ENCODE assay signal across 16 cellular contexts in genomic region chr13:80665792-80666333, GRCh38.
DNase-seq lines count a peak whose midpoint lies in the region; ATAC-seq, FAIRE-seq and TF ChIP-seq lines count a peak whose summit lies in the region.
"Had no signal": no experiment of that assay in that cellular context is flagged by ENCODE, and none has a peak within 500 bp of the region (broad histone marks: within the 10 kb centered on the region; RNA-seq: fewer than 3 reads in every experiment).

No MANE protein-coding gene starts in this region.

- no peak overlapping the region for H3K18ac ChIP-seq in neuronal stem cell (ENCODE audit: low read length)

- H2AK5ac ChIP-seq in neuronal stem cell (ENCODE audit: low read depth, low read length) = no peak overlapping the region

- H3K9me3 Mint-ChIP-seq in GM23338 (no peaks in the 10 kb centered on the region), astrocyte (ENCODE audit: unreplicated experiment) (no peaks in the 10 kb centered on the region)

- H3K4me2 ChIP-seq in GM23338 (no peak overlapping the region), astrocyte (ENCODE audit: low read length) (no peak overlapping the region), neuronal stem cell (ENCODE audit: insufficient read depth, low read length, poor library complexity, severe bottlenecking) (no peak overlapping the region)
- H3K4me2 ChIP-seq: PC-9 had no signal

- H3K4me3 Mint-ChIP-seq in GM23338 (no peak overlapping the region), astrocyte (ENCODE audit: unreplicated experiment) (no peak overlapping the region)

- no peaks in the 10 kb centered on the region for H3K27me3 ChIP-seq in GM23338 (ENCODE audit: insufficient read depth)
- no peaks in the 10 kb centered on the region for H3K27me3 ChIP-seq in astrocyte (ENCODE audit: insufficient read depth, low read length)
- no peaks in the 10 kb centered on the region for H3K27me3 ChIP-seq in foreskin keratinocyte
- no peaks in the 10 kb centered on the region for H3K27me3 ChIP-seq in neuronal stem cell (ENCODE audit: control insufficient read depth in 3 of 3, insufficient read depth in 3 of 3, low read depth in 1 of 3, low read length in 3 of 3)

- FAIRE-seq in astrocyte (lab: Jason Lieb, UNC) = no peak

- no peak overlapping the region for H3K4ac ChIP-seq in neuronal stem cell (ENCODE audit: low read length)

- H3K27ac ChIP-seq in GM23338 (ENCODE audit: low read depth) (no peak overlapping the region), astrocyte (ENCODE audit: low read depth, low read length) (no peak overlapping the region), foreskin keratinocyte (no peak overlapping the region), neuronal stem cell (replicated peaks; ENCODE audit: low read length) (no peak overlapping the region), substantia nigra (ENCODE audit: low read depth, low read length, poor library complexity, severe bottlenecking) (no peak overlapping the region)
- H3K27ac ChIP-seq: PC-9, RWPE1, SJSA1 had no signal

- H2BK12ac ChIP-seq in neuronal stem cell (ENCODE audit: low read length) = no peak overlapping the region

- H3K36me3 Mint-ChIP-seq in GM23338 (ENCODE audit: low read depth) (no peaks in the 10 kb centered on the region), astrocyte (ENCODE audit: low read depth, unreplicated experiment) (no peaks in the 10 kb centered on the region)

- no peak overlapping the region for H2BK15ac ChIP-seq in neuronal stem cell (ENCODE audit: low read length)

- no peak overlapping the region for H4K91ac ChIP-seq in neuronal stem cell (ENCODE audit: low read depth, low read length, poor library complexity)

- H2AFZ ChIP-seq in GM23338 = peak overlapping the region; percentile 67
- no peak overlapping the region for H2AFZ ChIP-seq in astrocyte (ENCODE audit: low read depth, low read length)
- H2AFZ ChIP-seq in neuronal stem cell (ENCODE audit: low read length) = peak overlapping the region; percentile 64
- H2AFZ ChIP-seq: PC-9 had no signal

- no peaks in the 10 kb centered on the region for H3K4me1 ChIP-seq in GM23338 (ENCODE audit: insufficient read depth)
- H3K4me1 ChIP-seq in astrocyte (ENCODE audit: insufficient read depth, low read length) = peaks cover 7% of the 10 kb centered on the region
- no peaks in the 10 kb centered on the region for H3K4me1 ChIP-seq in foreskin keratinocyte
- H3K4me1 ChIP-seq in neuronal stem cell (ENCODE audit: control insufficient read depth in 2 of 2, insufficient read depth in 1 of 2, low read depth in 1 of 2, low read length in 2 of 2) = no peaks in the 10 kb centered on the region
- H3K4me1 ChIP-seq: SJSA1 had no signal

- no peak overlapping the region for H2BK5ac ChIP-seq in neuronal stem cell (ENCODE audit: low read length)

- H3K36me3 ChIP-seq in GM23338 (ENCODE audit: insufficient read depth) (no peaks in the 10 kb centered on the region), astrocyte (ENCODE audit: insufficient read depth, low read length) (no peaks in the 10 kb centered on the region), neuronal stem cell (replicated peaks in 1 of 2; ENCODE audit: control insufficient read depth in 2 of 2, insufficient read depth in 2 of 2, low read length in 2 of 2) (no peaks in the 10 kb centered on the region)
- H3K36me3 ChIP-seq: SJSA1 had no signal

- no peaks in the 10 kb centered on the region for H3K9me2 ChIP-seq in GM23338 (ENCODE audit: insufficient read depth)

- H3K9me3 ChIP-seq in astrocyte (ENCODE audit: insufficient read depth, low read depth, low read length) (no peaks in the 10 kb centered on the region), neuronal stem cell (replicated peaks in 1 of 2; ENCODE audit: control insufficient read depth in 2 of 2, insufficient read depth in 1 of 2, low read depth in 1 of 2, low read length in 2 of 2) (peaks cover 0 to 21% of the 10 kb centered on the region in 2 donors)
- H3K9me3 ChIP-seq: SJSA1 had no signal

- no peak overlapping the region for H2BK120ac ChIP-seq in neuronal stem cell (ENCODE audit: low read depth, low read length)

- H3K27me3 Mint-ChIP-seq in GM23338 (ENCODE audit: insufficient read depth, low read depth, poor library complexity) (no peaks in the 10 kb centered on the region), astrocyte (ENCODE audit: low read depth, unreplicated experiment) (no peaks in the 10 kb centered on the region)

- no peak overlapping the region for H3K23ac ChIP-seq in neuronal stem cell (ENCODE audit: low read depth, low read length, poor library complexity)

- H3K79me1 ChIP-seq in neuronal stem cell (ENCODE audit: low read depth, low read length) = no peaks in the 10 kb centered on the region

- no peaks in the 10 kb centered on the region for H4K20me1 ChIP-seq in GM23338 (replicated peaks; ENCODE audit: insufficient read depth)
- H4K20me1 ChIP-seq in astrocyte (ENCODE audit: insufficient read depth, low read length) = no peaks in the 10 kb centered on the region

- no peak overlapping the region for H3K14ac ChIP-seq in neuronal stem cell (ENCODE audit: low read length)

- peaks cover 12% of the 10 kb centered on the region; the same call in 2 of the 3 replicates for H3K4me1 Mint-ChIP-seq in GM23338
- peaks cover 12% of the 10 kb centered on the region for H3K4me1 Mint-ChIP-seq in astrocyte (ENCODE audit: low read depth, unreplicated experiment)

- ATAC-seq in GM23338 (peak; percentile 35; the same call in 1 of the 3 replicates), foreskin keratinocyte (peak; percentile 67), esophagus mucosa (no peak)

- H4K8ac ChIP-seq in neuronal stem cell (ENCODE audit: low read depth, low read length) = no peak overlapping the region

- TF ChIP-seq CTCF in GM23338 (conservative IDR thresholded peaks at IDR 0.05; ENCODE audit: low read depth in 2 of 2) (no peak), astrocyte (IDR thresholded peaks at IDR 0.05; ENCODE audit: insufficient read depth, low read depth, low read length) (no peak), foreskin keratinocyte (conservative IDR thresholded peaks at IDR 0.05) (no peak)

- DNase-seq in GM23338 (ENCODE audit: low spot score) (peak; percentile 1), astrocyte (ENCODE audit: low read depth) (no peak), foreskin keratinocyte (peak; percentile 4 to 41), neuronal stem cell (ENCODE audit: low spot score) (no peak), hippocampal formation (lab: John Stamatoyannopoulos, UW) (no peak), substantia nigra (lab: John Stamatoyannopoulos, UW) (no peak)
- DNase-seq: AML-193, GF-D8, KBM-7, NCI-H187, NCI-H2227 treated with DMSO at 0.1 percent for 48 hours, NCI-H526, PC-9 had no signal

- H3K79me2 ChIP-seq in GM23338 (replicated peaks; ENCODE audit: insufficient read depth) (no peaks in the 10 kb centered on the region), astrocyte (ENCODE audit: insufficient read depth, low read length) (no peaks in the 10 kb centered on the region)

- no peak overlapping the region for H3K4me3 ChIP-seq in GM23338
- H3K4me3 ChIP-seq in astrocyte (ENCODE audit: insufficient read depth, low read depth, low read length) = no peak overlapping the region
- H3K4me3 ChIP-seq in neuronal stem cell (ENCODE audit: low read length in 2 of 2) = no peak overlapping the region
- H3K4me3 ChIP-seq: PC-9, SJSA1 had no signal

- no peaks in the 10 kb centered on the region for H3F3A ChIP-seq in GM23338 (replicated peaks; ENCODE audit: low read depth)

- no CpG with 5 or more reads among the region's 3 CpGs for WGBS in neuronal stem cell (ENCODE audit: extremely low coverage in 2 of 2, insufficient read length in 2 of 2, insufficient replicate concordance in 1 of 2), 2 donors

- H3K27ac Mint-ChIP-seq in GM23338 (no peak overlapping the region), astrocyte (ENCODE audit: unreplicated experiment) (peak overlapping the region; percentile 10)

- H3K9ac ChIP-seq in astrocyte (ENCODE audit: low read length) = no peak overlapping the region
- no peak overlapping the region for H3K9ac ChIP-seq in neuronal stem cell (ENCODE audit: low read depth, low read length, poor library complexity)

TF ChIP-seq in GM23338, 12 proteins besides CTCF, POLR2A, EP300 and RAD21 (continues in another document):
- TF ChIP-seq, protein P1, sequence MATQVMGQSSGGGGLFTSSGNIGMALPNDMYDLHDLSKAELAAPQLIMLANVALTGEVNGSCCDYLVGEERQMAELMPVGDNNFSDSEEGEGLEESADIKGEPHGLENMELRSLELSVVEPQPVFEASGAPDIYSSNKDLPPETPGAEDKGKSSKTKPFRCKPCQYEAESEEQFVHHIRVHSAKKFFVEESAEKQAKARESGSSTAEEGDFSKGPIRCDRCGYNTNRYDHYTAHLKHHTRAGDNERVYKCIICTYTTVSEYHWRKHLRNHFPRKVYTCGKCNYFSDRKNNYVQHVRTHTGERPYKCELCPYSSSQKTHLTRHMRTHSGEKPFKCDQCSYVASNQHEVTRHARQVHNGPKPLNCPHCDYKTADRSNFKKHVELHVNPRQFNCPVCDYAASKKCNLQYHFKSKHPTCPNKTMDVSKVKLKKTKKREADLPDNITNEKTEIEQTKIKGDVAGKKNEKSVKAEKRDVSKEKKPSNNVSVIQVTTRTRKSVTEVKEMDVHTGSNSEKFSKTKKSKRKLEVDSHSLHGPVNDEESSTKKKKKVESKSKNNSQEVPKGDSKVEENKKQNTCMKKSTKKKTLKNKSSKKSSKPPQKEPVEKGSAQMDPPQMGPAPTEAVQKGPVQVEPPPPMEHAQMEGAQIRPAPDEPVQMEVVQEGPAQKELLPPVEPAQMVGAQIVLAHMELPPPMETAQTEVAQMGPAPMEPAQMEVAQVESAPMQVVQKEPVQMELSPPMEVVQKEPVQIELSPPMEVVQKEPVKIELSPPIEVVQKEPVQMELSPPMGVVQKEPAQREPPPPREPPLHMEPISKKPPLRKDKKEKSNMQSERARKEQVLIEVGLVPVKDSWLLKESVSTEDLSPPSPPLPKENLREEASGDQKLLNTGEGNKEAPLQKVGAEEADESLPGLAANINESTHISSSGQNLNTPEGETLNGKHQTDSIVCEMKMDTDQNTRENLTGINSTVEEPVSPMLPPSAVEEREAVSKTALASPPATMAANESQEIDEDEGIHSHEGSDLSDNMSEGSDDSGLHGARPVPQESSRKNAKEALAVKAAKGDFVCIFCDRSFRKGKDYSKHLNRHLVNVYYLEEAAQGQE (IDR thresholded peaks at IDR 0.05; ENCODE audit: unreplicated experiment) = no peak
- TF ChIP-seq NANOG (IDR thresholded peaks at IDR 0.05; ENCODE audit: borderline replicate concordance) = no peak

Comparison
In these comparisons a context has a peak if more than half of its experiments do, and no peak if none do; other contexts are left out.
1. DNase-seq: peak in GM23338 (single experiment) and foreskin keratinocyte (2 of 2); none in astrocyte (single experiment), neuronal stem cell (single experiment), hippocampal formation (0 of 2) and substantia nigra (0 of 49).